ENCODE assay signal across 1 cellular context in the genomic region with DNA sequence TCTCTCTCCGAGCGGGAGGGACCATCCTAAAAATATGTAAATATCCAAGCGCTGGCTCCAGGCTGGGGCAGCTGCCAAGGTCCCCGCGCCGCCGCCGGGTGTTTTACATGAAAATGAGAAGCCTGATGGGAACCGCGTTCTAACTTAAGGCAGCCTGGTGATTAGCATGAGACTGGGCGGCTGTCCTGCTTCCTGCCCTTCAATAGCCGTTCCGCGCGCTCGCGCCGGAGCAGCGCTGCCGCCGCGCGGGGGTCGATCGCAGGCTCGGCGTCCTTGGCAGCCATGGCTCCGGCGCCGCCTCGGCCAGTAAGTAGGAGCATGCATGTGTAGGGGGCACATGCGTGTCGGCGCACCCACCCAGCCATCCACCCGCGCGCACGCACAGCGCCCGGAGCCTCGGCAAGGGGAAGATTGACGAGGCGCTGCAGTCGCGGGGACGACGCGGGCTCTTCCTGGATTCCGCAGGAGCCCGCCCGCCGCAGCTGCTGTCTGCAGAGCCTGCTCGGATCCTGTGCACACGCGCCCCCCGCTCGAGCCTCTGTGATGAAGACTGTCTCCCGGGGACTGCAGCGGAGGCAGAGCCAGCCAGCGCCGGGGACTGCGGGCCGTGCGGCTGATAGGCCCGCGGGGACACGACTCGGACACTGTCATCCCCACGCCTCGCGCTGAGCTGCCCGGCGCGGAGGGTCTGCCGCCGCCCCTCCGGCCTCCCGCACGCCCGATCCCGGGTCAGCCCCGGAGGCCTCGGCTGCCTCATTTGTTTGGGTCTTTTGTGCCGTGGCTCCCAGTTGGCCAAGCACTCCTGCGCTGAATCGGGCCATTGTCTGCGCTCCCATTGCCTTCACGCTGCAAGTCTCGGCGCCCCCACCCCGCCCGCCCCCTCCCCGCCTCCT.
TF ChIP-seq lines count a peak whose summit lies in the region.

No MANE protein-coding gene starts in this region.

TF ChIP-seq in HepG2, 621 proteins besides CTCF, POLR2A, EP300 and RAD21 (continued from another document and continues in another):
- TF ChIP-seq EEA1 (CRISPR knock-in tag; IDR thresholded peaks at IDR 0.05; ENCODE audit: borderline replicate concordance) = no peak
- no peak for TF ChIP-seq NR2F6 (IDR thresholded peaks at IDR 0.05)
- TF ChIP-seq NR2F6 (CRISPR knock-in tag; IDR thresholded peaks at IDR 0.05) = no peak
- no peak for TF ChIP-seq ZBTB38 (CRISPR knock-in tag; IDR thresholded peaks at IDR 0.05)
- TF ChIP-seq ZNF7 (CRISPR knock-in tag; IDR thresholded peaks at IDR 0.05) = no peak
- TF ChIP-seq, protein P1, sequence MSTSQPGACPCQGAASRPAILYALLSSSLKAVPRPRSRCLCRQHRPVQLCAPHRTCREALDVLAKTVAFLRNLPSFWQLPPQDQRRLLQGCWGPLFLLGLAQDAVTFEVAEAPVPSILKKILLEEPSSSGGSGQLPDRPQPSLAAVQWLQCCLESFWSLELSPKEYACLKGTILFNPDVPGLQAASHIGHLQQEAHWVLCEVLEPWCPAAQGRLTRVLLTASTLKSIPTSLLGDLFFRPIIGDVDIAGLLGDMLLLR (CRISPR knock-in tag; IDR thresholded peaks at IDR 0.05) = 0 out of 2 replicates have a peak, but pooled peaks have one; percentile 20
- TF ChIP-seq ZNF264 (CRISPR knock-in tag; IDR thresholded peaks at IDR 0.05) = no peak
- TF ChIP-seq, protein P2, sequence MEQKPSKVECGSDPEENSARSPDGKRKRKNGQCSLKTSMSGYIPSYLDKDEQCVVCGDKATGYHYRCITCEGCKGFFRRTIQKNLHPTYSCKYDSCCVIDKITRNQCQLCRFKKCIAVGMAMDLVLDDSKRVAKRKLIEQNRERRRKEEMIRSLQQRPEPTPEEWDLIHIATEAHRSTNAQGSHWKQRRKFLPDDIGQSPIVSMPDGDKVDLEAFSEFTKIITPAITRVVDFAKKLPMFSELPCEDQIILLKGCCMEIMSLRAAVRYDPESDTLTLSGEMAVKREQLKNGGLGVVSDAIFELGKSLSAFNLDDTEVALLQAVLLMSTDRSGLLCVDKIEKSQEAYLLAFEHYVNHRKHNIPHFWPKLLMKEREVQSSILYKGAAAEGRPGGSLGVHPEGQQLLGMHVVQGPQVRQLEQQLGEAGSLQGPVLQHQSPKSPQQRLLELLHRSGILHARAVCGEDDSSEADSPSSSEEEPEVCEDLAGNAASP (CRISPR knock-in tag; IDR thresholded peaks at IDR 0.05; ENCODE audit: borderline replicate concordance) = no peak
- TF ChIP-seq, protein P3, sequence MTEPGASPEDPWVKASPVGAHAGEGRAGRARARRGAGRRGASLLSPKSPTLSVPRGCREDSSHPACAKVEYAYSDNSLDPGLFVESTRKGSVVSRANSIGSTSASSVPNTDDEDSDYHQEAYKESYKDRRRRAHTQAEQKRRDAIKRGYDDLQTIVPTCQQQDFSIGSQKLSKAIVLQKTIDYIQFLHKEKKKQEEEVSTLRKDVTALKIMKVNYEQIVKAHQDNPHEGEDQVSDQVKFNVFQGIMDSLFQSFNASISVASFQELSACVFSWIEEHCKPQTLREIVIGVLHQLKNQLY (CRISPR knock-in tag; IDR thresholded peaks at IDR 0.05) = no peak
- no peak for TF ChIP-seq RFXAP (CRISPR knock-in tag; IDR thresholded peaks at IDR 0.05; ENCODE audit: borderline replicate concordance)
- TF ChIP-seq, protein P4, sequence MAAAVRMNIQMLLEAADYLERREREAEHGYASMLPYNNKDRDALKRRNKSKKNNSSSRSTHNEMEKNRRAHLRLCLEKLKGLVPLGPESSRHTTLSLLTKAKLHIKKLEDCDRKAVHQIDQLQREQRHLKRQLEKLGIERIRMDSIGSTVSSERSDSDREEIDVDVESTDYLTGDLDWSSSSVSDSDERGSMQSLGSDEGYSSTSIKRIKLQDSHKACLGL (CRISPR knock-in tag; IDR thresholded peaks at IDR 0.05) = peak; percentile 56; the same call in 1 of the 2 replicates
- no peak for TF ChIP-seq KLF9 (CRISPR knock-in tag; IDR thresholded peaks at IDR 0.05; ENCODE audit: low read depth)
- peak; percentile 48; the same call in 1 of the 2 replicates for TF ChIP-seq KDM5B (CRISPR knock-in tag; IDR thresholded peaks at IDR 0.05; ENCODE audit: borderline replicate concordance)
- no peak for TF ChIP-seq PRMT3 (CRISPR knock-in tag; IDR thresholded peaks at IDR 0.05; ENCODE audit: borderline replicate concordance, low read depth)
- TF ChIP-seq, protein P5, sequence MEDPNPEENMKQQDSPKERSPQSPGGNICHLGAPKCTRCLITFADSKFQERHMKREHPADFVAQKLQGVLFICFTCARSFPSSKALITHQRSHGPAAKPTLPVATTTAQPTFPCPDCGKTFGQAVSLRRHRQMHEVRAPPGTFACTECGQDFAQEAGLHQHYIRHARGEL (CRISPR knock-in tag; IDR thresholded peaks at IDR 0.05) = no peak
- TF ChIP-seq, protein P6, sequence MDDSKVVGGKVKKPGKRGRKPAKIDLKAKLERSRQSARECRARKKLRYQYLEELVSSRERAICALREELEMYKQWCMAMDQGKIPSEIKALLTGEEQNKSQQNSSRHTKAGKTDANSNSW (CRISPR knock-in tag; IDR thresholded peaks at IDR 0.05; ENCODE audit: borderline replicate concordance) = no peak
- TF ChIP-seq, protein P7, sequence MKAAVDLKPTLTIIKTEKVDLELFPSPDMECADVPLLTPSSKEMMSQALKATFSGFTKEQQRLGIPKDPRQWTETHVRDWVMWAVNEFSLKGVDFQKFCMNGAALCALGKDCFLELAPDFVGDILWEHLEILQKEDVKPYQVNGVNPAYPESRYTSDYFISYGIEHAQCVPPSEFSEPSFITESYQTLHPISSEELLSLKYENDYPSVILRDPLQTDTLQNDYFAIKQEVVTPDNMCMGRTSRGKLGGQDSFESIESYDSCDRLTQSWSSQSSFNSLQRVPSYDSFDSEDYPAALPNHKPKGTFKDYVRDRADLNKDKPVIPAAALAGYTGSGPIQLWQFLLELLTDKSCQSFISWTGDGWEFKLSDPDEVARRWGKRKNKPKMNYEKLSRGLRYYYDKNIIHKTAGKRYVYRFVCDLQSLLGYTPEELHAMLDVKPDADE (CRISPR knock-in tag; IDR thresholded peaks at IDR 0.05) = no peak
- no peak for TF ChIP-seq MXI1 (IDR thresholded peaks at IDR 0.05; ENCODE audit: borderline replicate concordance, low read depth, low read length)
- TF ChIP-seq, protein P8, sequence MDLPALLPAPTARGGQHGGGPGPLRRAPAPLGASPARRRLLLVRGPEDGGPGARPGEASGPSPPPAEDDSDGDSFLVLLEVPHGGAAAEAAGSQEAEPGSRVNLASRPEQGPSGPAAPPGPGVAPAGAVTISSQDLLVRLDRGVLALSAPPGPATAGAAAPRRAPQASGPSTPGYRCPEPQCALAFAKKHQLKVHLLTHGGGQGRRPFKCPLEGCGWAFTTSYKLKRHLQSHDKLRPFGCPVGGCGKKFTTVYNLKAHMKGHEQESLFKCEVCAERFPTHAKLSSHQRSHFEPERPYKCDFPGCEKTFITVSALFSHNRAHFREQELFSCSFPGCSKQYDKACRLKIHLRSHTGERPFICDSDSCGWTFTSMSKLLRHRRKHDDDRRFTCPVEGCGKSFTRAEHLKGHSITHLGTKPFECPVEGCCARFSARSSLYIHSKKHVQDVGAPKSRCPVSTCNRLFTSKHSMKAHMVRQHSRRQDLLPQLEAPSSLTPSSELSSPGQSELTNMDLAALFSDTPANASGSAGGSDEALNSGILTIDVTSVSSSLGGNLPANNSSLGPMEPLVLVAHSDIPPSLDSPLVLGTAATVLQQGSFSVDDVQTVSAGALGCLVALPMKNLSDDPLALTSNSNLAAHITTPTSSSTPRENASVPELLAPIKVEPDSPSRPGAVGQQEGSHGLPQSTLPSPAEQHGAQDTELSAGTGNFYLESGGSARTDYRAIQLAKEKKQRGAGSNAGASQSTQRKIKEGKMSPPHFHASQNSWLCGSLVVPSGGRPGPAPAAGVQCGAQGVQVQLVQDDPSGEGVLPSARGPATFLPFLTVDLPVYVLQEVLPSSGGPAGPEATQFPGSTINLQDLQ (CRISPR knock-in tag; IDR thresholded peaks at IDR 0.05) = no peak
- no peak for TF ChIP-seq ZNF296 (CRISPR knock-in tag; conservative IDR thresholded peaks at IDR 0.05)
- TF ChIP-seq JDP2 (CRISPR knock-in tag; IDR thresholded peaks at IDR 0.05; ENCODE audit: borderline replicate concordance) = no peak
- no peak for TF ChIP-seq ZSCAN25 (CRISPR knock-in tag; IDR thresholded peaks at IDR 0.05)
- TF ChIP-seq ZBTB7B (CRISPR knock-in tag; IDR thresholded peaks at IDR 0.05) = no peak
- peak; percentile 20 for TF ChIP-seq AGO2 (optimal IDR thresholded peaks at IDR 0.05; ENCODE audit: low read depth, low read length)
- TF ChIP-seq, protein P9, sequence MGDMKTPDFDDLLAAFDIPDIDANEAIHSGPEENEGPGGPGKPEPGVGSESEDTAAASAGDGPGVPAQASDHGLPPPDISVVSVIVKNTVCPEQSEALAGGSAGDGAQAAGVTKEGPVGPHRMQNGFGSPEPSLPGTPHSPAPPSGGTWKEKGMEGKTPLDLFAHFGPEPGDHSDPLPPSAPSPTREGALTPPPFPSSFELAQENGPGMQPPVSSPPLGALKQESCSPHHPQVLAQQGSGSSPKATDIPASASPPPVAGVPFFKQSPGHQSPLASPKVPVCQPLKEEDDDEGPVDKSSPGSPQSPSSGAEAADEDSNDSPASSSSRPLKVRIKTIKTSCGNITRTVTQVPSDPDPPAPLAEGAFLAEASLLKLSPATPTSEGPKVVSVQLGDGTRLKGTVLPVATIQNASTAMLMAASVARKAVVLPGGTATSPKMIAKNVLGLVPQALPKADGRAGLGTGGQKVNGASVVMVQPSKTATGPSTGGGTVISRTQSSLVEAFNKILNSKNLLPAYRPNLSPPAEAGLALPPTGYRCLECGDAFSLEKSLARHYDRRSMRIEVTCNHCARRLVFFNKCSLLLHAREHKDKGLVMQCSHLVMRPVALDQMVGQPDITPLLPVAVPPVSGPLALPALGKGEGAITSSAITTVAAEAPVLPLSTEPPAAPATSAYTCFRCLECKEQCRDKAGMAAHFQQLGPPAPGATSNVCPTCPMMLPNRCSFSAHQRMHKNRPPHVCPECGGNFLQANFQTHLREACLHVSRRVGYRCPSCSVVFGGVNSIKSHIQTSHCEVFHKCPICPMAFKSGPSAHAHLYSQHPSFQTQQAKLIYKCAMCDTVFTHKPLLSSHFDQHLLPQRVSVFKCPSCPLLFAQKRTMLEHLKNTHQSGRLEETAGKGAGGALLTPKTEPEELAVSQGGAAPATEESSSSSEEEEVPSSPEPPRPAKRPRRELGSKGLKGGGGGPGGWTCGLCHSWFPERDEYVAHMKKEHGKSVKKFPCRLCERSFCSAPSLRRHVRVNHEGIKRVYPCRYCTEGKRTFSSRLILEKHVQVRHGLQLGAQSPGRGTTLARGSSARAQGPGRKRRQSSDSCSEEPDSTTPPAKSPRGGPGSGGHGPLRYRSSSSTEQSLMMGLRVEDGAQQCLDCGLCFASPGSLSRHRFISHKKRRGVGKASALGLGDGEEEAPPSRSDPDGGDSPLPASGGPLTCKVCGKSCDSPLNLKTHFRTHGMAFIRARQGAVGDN (CRISPR knock-in tag; IDR thresholded peaks at IDR 0.05) = peak; percentile 51
- TF ChIP-seq, protein P10, sequence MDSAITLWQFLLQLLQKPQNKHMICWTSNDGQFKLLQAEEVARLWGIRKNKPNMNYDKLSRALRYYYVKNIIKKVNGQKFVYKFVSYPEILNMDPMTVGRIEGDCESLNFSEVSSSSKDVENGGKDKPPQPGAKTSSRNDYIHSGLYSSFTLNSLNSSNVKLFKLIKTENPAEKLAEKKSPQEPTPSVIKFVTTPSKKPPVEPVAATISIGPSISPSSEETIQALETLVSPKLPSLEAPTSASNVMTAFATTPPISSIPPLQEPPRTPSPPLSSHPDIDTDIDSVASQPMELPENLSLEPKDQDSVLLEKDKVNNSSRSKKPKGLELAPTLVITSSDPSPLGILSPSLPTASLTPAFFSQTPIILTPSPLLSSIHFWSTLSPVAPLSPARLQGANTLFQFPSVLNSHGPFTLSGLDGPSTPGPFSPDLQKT (CRISPR knock-in tag; IDR thresholded peaks at IDR 0.05; ENCODE audit: borderline replicate concordance) = no peak
- TF ChIP-seq TBX3 (IDR thresholded peaks at IDR 0.05; ENCODE audit: borderline replicate concordance) = no peak
- no peak for TF ChIP-seq TOPORS (CRISPR knock-in tag; IDR thresholded peaks at IDR 0.05)
- no peak for TF ChIP-seq SCMH1 (CRISPR knock-in tag; IDR thresholded peaks at IDR 0.05; ENCODE audit: borderline replicate concordance)
- TF ChIP-seq TBP (CRISPR knock-in tag; IDR thresholded peaks at IDR 0.05) = no peak
- TF ChIP-seq MED13 (CRISPR knock-in tag; IDR thresholded peaks at IDR 0.05) = no peak
- no peak for TF ChIP-seq ESRRA (CRISPR knock-in tag; IDR thresholded peaks at IDR 0.05; ENCODE audit: low read depth)
- TF ChIP-seq THYN1 (CRISPR knock-in tag; IDR thresholded peaks at IDR 0.05; ENCODE audit: borderline replicate concordance, low read depth) = no peak
- no peak for TF ChIP-seq NAIF1 (CRISPR knock-in tag; IDR thresholded peaks at IDR 0.05; ENCODE audit: borderline replicate concordance)
- TF ChIP-seq, protein P11, sequence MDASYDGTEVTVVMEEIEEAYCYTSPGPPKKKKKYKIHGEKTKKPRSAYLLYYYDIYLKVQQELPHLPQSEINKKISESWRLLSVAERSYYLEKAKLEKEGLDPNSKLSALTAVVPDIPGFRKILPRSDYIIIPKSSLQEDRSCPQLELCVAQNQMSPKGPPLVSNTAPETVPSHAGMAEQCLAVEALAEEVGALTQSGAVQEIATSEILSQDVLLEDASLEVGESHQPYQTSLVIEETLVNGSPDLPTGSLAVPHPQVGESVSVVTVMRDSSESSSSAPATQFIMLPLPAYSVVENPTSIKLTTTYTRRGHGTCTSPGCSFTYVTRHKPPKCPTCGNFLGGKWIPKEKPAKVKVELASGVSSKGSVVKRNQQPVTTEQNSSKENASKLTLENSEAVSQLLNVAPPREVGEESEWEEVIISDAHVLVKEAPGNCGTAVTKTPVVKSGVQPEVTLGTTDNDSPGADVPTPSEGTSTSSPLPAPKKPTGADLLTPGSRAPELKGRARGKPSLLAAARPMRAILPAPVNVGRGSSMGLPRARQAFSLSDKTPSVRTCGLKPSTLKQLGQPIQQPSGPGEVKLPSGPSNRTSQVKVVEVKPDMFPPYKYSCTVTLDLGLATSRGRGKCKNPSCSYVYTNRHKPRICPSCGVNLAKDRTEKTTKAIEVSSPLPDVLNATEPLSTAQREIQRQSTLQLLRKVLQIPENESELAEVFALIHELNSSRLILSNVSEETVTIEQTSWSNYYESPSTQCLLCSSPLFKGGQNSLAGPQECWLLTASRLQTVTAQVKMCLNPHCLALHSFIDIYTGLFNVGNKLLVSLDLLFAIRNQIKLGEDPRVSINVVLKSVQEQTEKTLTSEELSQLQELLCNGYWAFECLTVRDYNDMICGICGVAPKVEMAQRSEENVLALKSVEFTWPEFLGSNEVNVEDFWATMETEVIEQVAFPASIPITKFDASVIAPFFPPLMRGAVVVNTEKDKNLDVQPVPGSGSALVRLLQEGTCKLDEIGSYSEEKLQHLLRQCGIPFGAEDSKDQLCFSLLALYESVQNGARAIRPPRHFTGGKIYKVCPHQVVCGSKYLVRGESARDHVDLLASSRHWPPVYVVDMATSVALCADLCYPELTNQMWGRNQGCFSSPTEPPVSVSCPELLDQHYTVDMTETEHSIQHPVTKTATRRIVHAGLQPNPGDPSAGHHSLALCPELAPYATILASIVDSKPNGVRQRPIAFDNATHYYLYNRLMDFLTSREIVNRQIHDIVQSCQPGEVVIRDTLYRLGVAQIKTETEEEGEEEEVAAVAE (CRISPR knock-in tag; IDR thresholded peaks at IDR 0.05; ENCODE audit: borderline replicate concordance) = no peak
- no peak for TF ChIP-seq NFE2 (CRISPR knock-in tag; IDR thresholded peaks at IDR 0.05)
- TF ChIP-seq SP4 (CRISPR knock-in tag; IDR thresholded peaks at IDR 0.05) = no peak
- no peak for TF ChIP-seq ZFP41 (CRISPR knock-in tag; IDR thresholded peaks at IDR 0.05; ENCODE audit: borderline replicate concordance)
